Comparison of ENCODE assay signal across 8 cellular contexts in the genomic region with DNA sequence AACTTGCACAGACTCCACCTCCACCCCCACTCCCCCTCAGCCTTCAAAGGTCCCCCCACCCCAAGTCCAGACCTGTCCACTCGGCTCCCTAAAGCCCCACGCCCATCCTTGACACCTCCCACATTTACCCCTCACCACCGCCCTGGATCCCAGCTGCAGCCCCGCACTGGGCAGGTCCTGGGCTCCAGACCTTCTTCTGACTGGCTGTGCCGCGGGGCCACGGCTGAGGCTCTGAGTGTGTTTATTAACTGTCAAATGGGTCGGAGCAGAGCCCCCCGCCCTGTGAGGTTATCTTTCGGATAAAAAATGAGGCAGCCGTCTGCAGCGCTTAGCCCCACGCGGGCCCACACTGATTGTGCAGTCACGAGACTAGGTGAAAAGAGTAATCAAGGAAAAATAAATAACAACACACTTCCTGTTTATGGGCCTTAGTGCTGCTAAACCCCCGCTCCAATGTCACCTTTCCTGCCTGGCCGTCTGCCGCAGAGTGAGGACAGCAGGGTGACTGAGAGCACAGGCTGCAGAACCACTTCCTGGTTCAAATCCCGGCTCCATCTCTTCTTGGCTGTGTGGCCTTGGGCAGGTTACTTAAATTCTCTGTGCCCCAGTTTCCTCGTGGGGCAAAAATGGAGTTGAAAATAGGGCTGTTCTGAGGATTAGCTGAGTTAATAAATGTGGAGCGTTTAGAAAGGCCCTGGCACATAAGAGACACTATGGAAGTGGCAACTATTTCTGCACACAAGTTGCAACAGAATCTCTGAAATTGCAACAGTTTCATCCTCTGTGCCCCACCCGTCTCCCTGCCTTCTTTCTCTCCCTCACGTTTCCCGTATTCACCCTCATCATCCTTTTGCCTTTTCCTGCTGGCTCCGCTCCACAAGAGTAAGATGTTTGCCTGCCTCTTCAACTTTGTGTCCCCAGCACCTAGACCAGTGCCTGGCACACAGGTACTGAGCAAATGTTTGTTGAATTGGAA. TPM values are rescaled to one million over a fixed set of nuclear protein-coding genes. Genes with fewer than 3 reads are reported as not detected.
DNase-seq lines count a peak whose midpoint lies in the region; ATAC-seq and TF ChIP-seq lines count a peak whose summit lies in the region.

No MANE protein-coding gene starts in this region.

- H4K20me1 ChIP-seq in fibroblast of lung (ENCODE audit: control insufficient read depth, extremely low read depth, insufficient read depth, low read length) = no peaks in the 10 kb centered on the region

- peak; percentile 56 for DNase-seq in GM03348 (ENCODE audit: low spot score)
- DNase-seq in T-cell = no peak
- DNase-seq in fibroblast of lung (ENCODE audit: low read depth in 2 of 2) = peak in 1 of 2 donors; percentile 62
- DNase-seq in progenitor cell of endocrine pancreas (ENCODE audit: low spot score, unreplicated experiment) = no peak
- DNase-seq in NCI-H748 (lab: John Stamatoyannopoulos, UW; ENCODE audit: unreplicated experiment) = no peak
- DNase-seq in WERI-Rb-1 = no peak

- H3K79me2 ChIP-seq in fibroblast of lung (ENCODE audit: control insufficient read depth, insufficient read depth, low read length) = peaks cover 70% of the 10 kb centered on the region

- H3K9me3 ChIP-seq in fibroblast of lung (ENCODE audit: control insufficient read depth, insufficient read depth, low read depth, low read length) (no peaks in the 10 kb centered on the region), WERI-Rb-1 (ENCODE audit: severe bottlenecking) (no peaks in the 10 kb centered on the region)

- H3K4me2 ChIP-seq in fibroblast of lung (ENCODE audit: extremely low read depth, insufficient read depth, low read length) = peak overlapping the region; percentile 96

- ATAC-seq in T-cell (replicated peaks in 1 of 4) = no peak
- no peak for ATAC-seq in GM19395 (IDR thresholded peaks at IDR 0.05; ENCODE audit: unreplicated experiment)
- no peak for ATAC-seq in GM19023 (IDR thresholded peaks at IDR 0.05; ENCODE audit: unreplicated experiment)

- POLR2A ChIA-PET in T-cell (lab: Charles Lee) = no interaction called here

- no peak overlapping the region for H3K27ac ChIP-seq in fibroblast of lung (ENCODE audit: insufficient read depth, low read length)
- H3K27ac ChIP-seq in WERI-Rb-1 = no peak overlapping the region

- no peak overlapping the region for H2AFZ ChIP-seq in fibroblast of lung (ENCODE audit: low read length)

- H3K36me3 ChIP-seq in fibroblast of lung (ENCODE audit: control insufficient read depth, insufficient read depth, low read length) (peaks cover 51% of the 10 kb centered on the region), WERI-Rb-1 (peaks cover 82% of the 10 kb centered on the region)

- H3K4me3 ChIP-seq in fibroblast of lung (replicated peaks in 1 of 4; ENCODE audit: control extremely low read depth in 1 of 4, insufficient read depth in 1 of 4, low read depth in 3 of 4, low read length in 4 of 4) = peak overlapping the region; percentile 32 to 81 (median 70)
- no peak overlapping the region for H3K4me3 ChIP-seq in WERI-Rb-1 (ENCODE audit: low read depth, low read length)

- H3K9ac ChIP-seq in fibroblast of lung (ENCODE audit: insufficient read depth, low read length) = no peak overlapping the region

- peaks cover 12% of the 10 kb centered on the region for H3K4me1 ChIP-seq in fibroblast of lung (ENCODE audit: control insufficient read depth, extremely low read depth, insufficient read depth, low read length)

- CTCF ChIA-PET in T-cell (lab: Charles Lee) = interaction anchor here (0.5 to 13.1 kb wide), 4 partner anchors 17 to 123 kb away, joined by 4 to 344 read pairs (median 49); partner anchors contain the start of gene RHOF (in 2 of the 2)

- H3K27ac Mint-ChIP-seq in T-cell (peak overlapping the region; percentile 74 to 75), progenitor cell of endocrine pancreas (peak overlapping the region; percentile 42)

- H3K4me3 Mint-ChIP-seq in T-cell (peak overlapping the region; percentile 80 to 90 (median 81)), progenitor cell of endocrine pancreas (ENCODE audit: low read depth) (peak overlapping the region; percentile 77)

- TF ChIP-seq CTCF in fibroblast of lung (conservative IDR thresholded peaks at IDR 0.05 in 1 of 2, IDR thresholded peaks at IDR 0.05 in 1 of 2; ENCODE audit: low read depth in 1 of 2, low read length in 2 of 2) = no peak
- TF ChIP-seq CTCF in progenitor cell of endocrine pancreas (IDR thresholded peaks at IDR 0.05; ENCODE audit: unreplicated experiment) = no peak
- TF ChIP-seq CTCF in WERI-Rb-1 (IDR thresholded peaks at IDR 0.05; ENCODE audit: low read depth, low read length) = no peak

- H3K9me3 Mint-ChIP-seq in T-cell = no peaks in the 10 kb centered on the region
- H3K9me3 Mint-ChIP-seq in progenitor cell of endocrine pancreas (ENCODE audit: low read depth) = no peaks in the 10 kb centered on the region

- H3K27me3 ChIP-seq in fibroblast of lung (ENCODE audit: control insufficient read depth, insufficient read depth, low read length) (no peaks in the 10 kb centered on the region), WERI-Rb-1 (ENCODE audit: insufficient read depth, low read depth, severe bottlenecking) (no peaks in the 10 kb centered on the region)

- H3K36me3 Mint-ChIP-seq in T-cell = peaks cover 47% of the 10 kb centered on the region
- H3K36me3 Mint-ChIP-seq in progenitor cell of endocrine pancreas (ENCODE audit: insufficient read depth) = peaks cover 21% of the 10 kb centered on the region

- H3K4me1 Mint-ChIP-seq in T-cell (peaks cover 42 to 60% (median 47%) of the 10 kb centered on the region in 3 donors), progenitor cell of endocrine pancreas (ENCODE audit: low read depth) (peaks cover 15% of the 10 kb centered on the region)

- no peaks in the 10 kb centered on the region for H3K27me3 Mint-ChIP-seq in T-cell
- H3K27me3 Mint-ChIP-seq in progenitor cell of endocrine pancreas = no peaks in the 10 kb centered on the region

RNA-seq across cellular contexts. Expression of gene SETD1B, which starts 9.4 kb away (rescaled TPM):
- total RNA-seq in T-cell = 100 to 1,000 TPM in 1 of 5 donors, 10 to 100 TPM in 4; 87.7 to 106 (median 96.0) TPM
- 2.1 and 3.5 TPM in 2 replicates for total RNA-seq in fibroblast of lung
- 1.2 and 1.7 TPM in 2 replicates for polyA plus RNA-seq in fibroblast of lung
- 8.7 and 9.8 TPM in 2 replicates for polyA plus RNA-seq in fibroblast of lung (2012)
- polyA minus RNA-seq in fibroblast of lung (ENCODE audit: low replicate concordance) = 12.2 and 13.1 TPM in 2 replicates
- 27.2 and 28.6 TPM in 2 replicates for total RNA-seq in progenitor cell of endocrine pancreas

RNA-seq across cellular contexts. Expression of gene RHOF, which starts 19.7 kb away (rescaled TPM):
- total RNA-seq in T-cell (100 to 1,000 TPM; 137 to 158 (median 145) TPM), fibroblast of lung (5.6 and 6.8 TPM in 2 replicates), progenitor cell of endocrine pancreas (36.0 and 37.5 TPM in 2 replicates)
- polyA plus RNA-seq in fibroblast of lung = 2.3 and 4.8 TPM in 2 replicates
- 4.2 and 8.9 TPM in 2 replicates for polyA plus RNA-seq in fibroblast of lung (2012)
- 4.7 and 8.5 TPM in 2 replicates for polyA minus RNA-seq in fibroblast of lung (ENCODE audit: low replicate concordance)

RNA-seq across cellular contexts. Expression of gene HPD, which starts 45.5 kb away (rescaled TPM):
- total RNA-seq in T-cell (under 1 TPM in 3 of 5 donors, not detected in 2; 0.39 to 0.92 (median 0.58) TPM), fibroblast of lung (0.17 and 0.26 TPM in 2 replicates), progenitor cell of endocrine pancreas (not detected in 2 replicates)
- polyA plus RNA-seq in fibroblast of lung = 0.36 and 0.55 TPM in 2 replicates
- polyA plus RNA-seq in fibroblast of lung (2012) = 0.29 and 0.47 TPM in 2 replicates
- 2.6 and 3.3 TPM in 2 replicates for polyA minus RNA-seq in fibroblast of lung (ENCODE audit: low replicate concordance)
